19 cellular contexts compared by ENCODE assay signal in the genomic region with DNA sequence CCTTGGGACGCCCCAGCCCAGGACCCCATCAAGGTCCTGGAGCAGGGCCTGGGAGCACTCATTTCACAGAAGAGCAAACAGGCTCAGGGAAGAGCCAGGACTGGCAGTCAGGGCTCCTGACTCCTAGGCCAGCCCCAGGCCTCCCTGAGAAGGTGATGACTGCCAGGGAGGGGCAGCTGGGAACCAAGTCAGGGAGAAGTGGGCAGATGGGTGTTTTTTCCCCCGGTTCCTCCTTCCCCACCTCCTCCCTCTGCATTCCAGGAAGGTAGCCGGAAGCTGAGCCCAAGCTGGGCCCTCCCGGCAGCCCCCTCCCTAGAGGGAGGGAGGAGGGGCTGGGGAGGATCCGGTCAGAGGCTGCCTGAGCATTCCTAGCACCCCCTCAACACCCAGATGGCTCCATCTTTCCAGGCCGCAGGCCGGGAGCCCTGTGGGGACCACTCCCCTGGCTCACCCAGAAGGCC. TPM values are rescaled to one million over a fixed set of nuclear protein-coding genes. Genes with fewer than 3 reads are reported as not detected.
A peak's percentile ranks its signal among the peaks of the same experiment; 100 is the strongest.
DNase-seq lines count a peak whose midpoint lies in the region; ATAC-seq lines count a peak whose summit lies in the region.
"Had no signal": no experiment of that assay in that cellular context is flagged by ENCODE, and none has a peak within 500 bp of the region (broad histone marks: within the 10 kb centered on the region; RNA-seq: fewer than 3 reads in every experiment).

No MANE protein-coding gene starts in this region.

- H3K36me3 Mint-ChIP-seq in activated naive CD8-positive, alpha-beta T cell treated with anti-CD3 and anti-CD28 coated beads, Interleukin-2, amount 10 ng/mL, durations not matched to agents 7 days and 5 days: no peaks in the 10 kb centered on the region
- no peaks in the 10 kb centered on the region for H3K36me3 Mint-ChIP-seq in activated naive CD8-positive, alpha-beta T cell treated with anti-CD3 and anti-CD28 coated beads, Interleukin-2, amount 50 U/mL, for 24 hours (ENCODE audit: low read depth)
- H3K36me3 Mint-ChIP-seq in activated T-helper 1 cell treated with anti-CD3 and anti-CD28 coated beads, Interleukin-12 subunit alpha, Interleukin-12 subunit beta, Interleukin-2, Interleukin-4 antibody, amounts not matched to agents 30 ng/mL and 10 ng/mL and 1 ng/mL, durations not matched to agents 14 hours and 24 hours and 36 hours (ENCODE audit: low read depth): no peaks in the 10 kb centered on the region
- H3K36me3 Mint-ChIP-seq: activated naive CD4-positive, alpha-beta T cell treated with anti-CD3 and anti-CD28 coated beads, Interleukin-2, amount 50 U/mL, for 72 hours had no signal

- H3K27ac ChIP-seq in substantia nigra (ENCODE audit: low read depth, low read length, poor library complexity, severe bottlenecking): peak overlapping the region; percentile 80
- H3K27ac ChIP-seq: epithelial cell of prostate, KMS-11, PC-9, psoas muscle, thoracic aorta had no signal

- no peaks in the 10 kb centered on the region for H3K27me3 Mint-ChIP-seq in activated naive CD8-positive, alpha-beta T cell treated with anti-CD3 and anti-CD28 coated beads, Interleukin-2, amount 10 ng/mL, durations not matched to agents 7 days and 5 days
- H3K27me3 Mint-ChIP-seq in activated naive CD8-positive, alpha-beta T cell treated with anti-CD3 and anti-CD28 coated beads, Interleukin-2, amount 50 U/mL, for 24 hours: no peaks in the 10 kb centered on the region
- H3K27me3 Mint-ChIP-seq in activated T-helper 1 cell treated with anti-CD3 and anti-CD28 coated beads, Interleukin-12 subunit alpha, Interleukin-12 subunit beta, Interleukin-2, Interleukin-4 antibody, amounts not matched to agents 30 ng/mL and 10 ng/mL and 1 ng/mL, durations not matched to agents 14 hours and 24 hours and 36 hours (ENCODE audit: insufficient read depth): no peaks in the 10 kb centered on the region

- POLR2A ChIA-PET in activated naive CD8-positive, alpha-beta T cell treated with anti-CD3 and anti-CD28 coated beads, Interleukin-2, amount 10 ng/mL, durations not matched to agents 7 days and 5 days (lab: Charles Lee): interaction anchor here (1.4 kb wide), 1 partner anchor 16 kb away, joined by 4 read pairs; no protein-coding TSS in a partner anchor

- H3K27ac Mint-ChIP-seq in activated naive CD8-positive, alpha-beta T cell treated with anti-CD3 and anti-CD28 coated beads, Interleukin-2, amount 10 ng/mL, durations not matched to agents 7 days and 5 days: peak overlapping the region; percentile 60
- H3K27ac Mint-ChIP-seq in activated naive CD8-positive, alpha-beta T cell treated with anti-CD3 and anti-CD28 coated beads, Interleukin-2, amount 50 U/mL, for 24 hours: no peak overlapping the region
- peak overlapping the region; percentile 40 for H3K27ac Mint-ChIP-seq in activated T-helper 1 cell treated with anti-CD3 and anti-CD28 coated beads, Interleukin-12 subunit alpha, Interleukin-12 subunit beta, Interleukin-2, Interleukin-4 antibody, amounts not matched to agents 30 ng/mL and 10 ng/mL and 1 ng/mL, durations not matched to agents 14 hours and 24 hours and 36 hours

- no peaks in the 10 kb centered on the region for H3K9me3 Mint-ChIP-seq in activated naive CD8-positive, alpha-beta T cell treated with anti-CD3 and anti-CD28 coated beads, Interleukin-2, amount 10 ng/mL, durations not matched to agents 7 days and 5 days
- no peaks in the 10 kb centered on the region for H3K9me3 Mint-ChIP-seq in activated naive CD8-positive, alpha-beta T cell treated with anti-CD3 and anti-CD28 coated beads, Interleukin-2, amount 50 U/mL, for 24 hours
- H3K9me3 Mint-ChIP-seq in activated T-helper 1 cell treated with anti-CD3 and anti-CD28 coated beads, Interleukin-12 subunit alpha, Interleukin-12 subunit beta, Interleukin-2, Interleukin-4 antibody, amounts not matched to agents 30 ng/mL and 10 ng/mL and 1 ng/mL, durations not matched to agents 14 hours and 24 hours and 36 hours: no peaks in the 10 kb centered on the region
- H3K9me3 Mint-ChIP-seq: activated naive CD4-positive, alpha-beta T cell treated with anti-CD3 and anti-CD28 coated beads, Interleukin-2, amount 50 U/mL, for 72 hours had no signal

- intact Hi-C loops in activated T-helper 1 cell treated with anti-CD3 and anti-CD28 coated beads, Interleukin-12 subunit alpha, Interleukin-12 subunit beta, Interleukin-2, Interleukin-4 antibody, amounts not matched to agents 30 ng/mL and 10 ng/mL and 1 ng/mL, durations not matched to agents 14 hours and 24 hours and 36 hours (cut with micrococcal nuclease): no loop called here

- DNase-seq in activated naive CD8-positive, alpha-beta T cell treated with anti-CD3 and anti-CD28 coated beads, Interleukin-2, amount 10 ng/mL, durations not matched to agents 7 days and 5 days: no peak
- DNase-seq in activated naive CD8-positive, alpha-beta T cell treated with anti-CD3 and anti-CD28 coated beads, Interleukin-2, amount 50 U/mL, for 24 hours: no peak
- DNase-seq in activated T-helper 1 cell treated with anti-CD3 and anti-CD28 coated beads, Interleukin-12 subunit alpha, Interleukin-12 subunit beta, Interleukin-2, Interleukin-4 antibody, amounts not matched to agents 30 ng/mL and 10 ng/mL and 1 ng/mL, durations not matched to agents 14 hours and 24 hours and 36 hours (ENCODE audit: low spot score): no peak
- DNase-seq in left kidney (ENCODE audit: low read depth, low spot score): peak; percentile 93
- DNase-seq in substantia nigra (lab: John Stamatoyannopoulos, UW): no peak
- no peak for DNase-seq in activated CD4-positive, alpha-beta T cell treated with anti-CD3 and anti-CD28 coated beads for 48 hours
- no peak for DNase-seq in NCI-H1048 (lab: John Stamatoyannopoulos, UW)
- DNase-seq: ACHN, kidney, NCI-H1417 treated with DMSO at 0.1 percent for 48 hours, NCI-H510A treated with DMSO at 0.1 percent for 48 hours, psoas muscle had no signal

- ATAC-seq in activated naive CD8-positive, alpha-beta T cell treated with anti-CD3 and anti-CD28 coated beads, Interleukin-2, amount 10 ng/mL, durations not matched to agents 7 days and 5 days (ENCODE audit: low read depth): no peak
- no peak for ATAC-seq in activated naive CD8-positive, alpha-beta T cell treated with anti-CD3 and anti-CD28 coated beads, Interleukin-2, amount 50 U/mL, for 24 hours
- no peak for ATAC-seq in HG02885 (IDR thresholded peaks at IDR 0.05; ENCODE audit: poor library complexity, unreplicated experiment)
- ATAC-seq: activated CD4-positive, CD25-positive, alpha-beta regulatory T cell treated with anti-CD3 and anti-CD28 coated beads, Interleukin-2, amount 50 U/mL, for 24 hours; psoas muscle had no signal

- peaks cover 11% of the 10 kb centered on the region for H3K4me1 Mint-ChIP-seq in activated naive CD8-positive, alpha-beta T cell treated with anti-CD3 and anti-CD28 coated beads, Interleukin-2, amount 10 ng/mL, durations not matched to agents 7 days and 5 days
- H3K4me1 Mint-ChIP-seq in activated naive CD8-positive, alpha-beta T cell treated with anti-CD3 and anti-CD28 coated beads, Interleukin-2, amount 50 U/mL, for 24 hours: peaks cover 6% of the 10 kb centered on the region
- no peaks in the 10 kb centered on the region for H3K4me1 Mint-ChIP-seq in activated T-helper 1 cell treated with anti-CD3 and anti-CD28 coated beads, Interleukin-12 subunit alpha, Interleukin-12 subunit beta, Interleukin-2, Interleukin-4 antibody, amounts not matched to agents 30 ng/mL and 10 ng/mL and 1 ng/mL, durations not matched to agents 14 hours and 24 hours and 36 hours (ENCODE audit: low read depth)

- H3K4me3 Mint-ChIP-seq in activated naive CD8-positive, alpha-beta T cell treated with anti-CD3 and anti-CD28 coated beads, Interleukin-2, amount 10 ng/mL, durations not matched to agents 7 days and 5 days: no peak overlapping the region
- H3K4me3 Mint-ChIP-seq in activated naive CD8-positive, alpha-beta T cell treated with anti-CD3 and anti-CD28 coated beads, Interleukin-2, amount 50 U/mL, for 24 hours: no peak overlapping the region
- H3K4me3 Mint-ChIP-seq in activated T-helper 1 cell treated with anti-CD3 and anti-CD28 coated beads, Interleukin-12 subunit alpha, Interleukin-12 subunit beta, Interleukin-2, Interleukin-4 antibody, amounts not matched to agents 30 ng/mL and 10 ng/mL and 1 ng/mL, durations not matched to agents 14 hours and 24 hours and 36 hours: no peak overlapping the region

RNA-seq across cellular contexts. Expression of gene MYRF, which starts 19.6 kb away (rescaled TPM):
- 1 to 10 TPM; 3.4 TPM for total RNA-seq in activated naive CD8-positive, alpha-beta T cell treated with anti-CD3 and anti-CD28 coated beads, Interleukin-2, amount 10 ng/mL, durations not matched to agents 7 days and 5 days
- total RNA-seq in activated T-helper 1 cell treated with anti-CD3 and anti-CD28 coated beads, Interleukin-12 subunit alpha, Interleukin-12 subunit beta, Interleukin-2, Interleukin-4 antibody, amounts not matched to agents 30 ng/mL and 10 ng/mL and 1 ng/mL, durations not matched to agents 14 hours and 24 hours and 36 hours: 0.78 and 0.99 TPM in 2 replicates

RNA-seq across cellular contexts. Expression of gene TMEM258, which starts 20.4 kb away (rescaled TPM):
- 100 to 1,000 TPM; 127 to 140 TPM for total RNA-seq in activated naive CD8-positive, alpha-beta T cell treated with anti-CD3 and anti-CD28 coated beads, Interleukin-2, amount 10 ng/mL, durations not matched to agents 7 days and 5 days
- 164 and 166 TPM in 2 replicates for total RNA-seq in activated T-helper 1 cell treated with anti-CD3 and anti-CD28 coated beads, Interleukin-12 subunit alpha, Interleukin-12 subunit beta, Interleukin-2, Interleukin-4 antibody, amounts not matched to agents 30 ng/mL and 10 ng/mL and 1 ng/mL, durations not matched to agents 14 hours and 24 hours and 36 hours

RNA-seq across cellular contexts. Expression of gene FEN1, which starts 20.7 kb away (rescaled TPM):
- 10 to 100 TPM; 87.1 to 88.7 TPM for total RNA-seq in activated naive CD8-positive, alpha-beta T cell treated with anti-CD3 and anti-CD28 coated beads, Interleukin-2, amount 10 ng/mL, durations not matched to agents 7 days and 5 days
- 147 and 149 TPM in 2 replicates for total RNA-seq in activated T-helper 1 cell treated with anti-CD3 and anti-CD28 coated beads, Interleukin-12 subunit alpha, Interleukin-12 subunit beta, Interleukin-2, Interleukin-4 antibody, amounts not matched to agents 30 ng/mL and 10 ng/mL and 1 ng/mL, durations not matched to agents 14 hours and 24 hours and 36 hours

RNA-seq across cellular contexts. Expression of gene FADS1, which starts 44.8 kb away (rescaled TPM):
- total RNA-seq in activated naive CD8-positive, alpha-beta T cell treated with anti-CD3 and anti-CD28 coated beads, Interleukin-2, amount 10 ng/mL, durations not matched to agents 7 days and 5 days: 10 to 100 TPM; 53.2 to 54.7 TPM
- total RNA-seq in activated T-helper 1 cell treated with anti-CD3 and anti-CD28 coated beads, Interleukin-12 subunit alpha, Interleukin-12 subunit beta, Interleukin-2, Interleukin-4 antibody, amounts not matched to agents 30 ng/mL and 10 ng/mL and 1 ng/mL, durations not matched to agents 14 hours and 24 hours and 36 hours: 92.3 and 97.7 TPM in 2 replicates

RNA-seq across cellular contexts. Expression of gene FADS2, which starts 56.1 kb away (rescaled TPM):
- 100 to 1,000 TPM; 245 to 280 TPM for total RNA-seq in activated naive CD8-positive, alpha-beta T cell treated with anti-CD3 and anti-CD28 coated beads, Interleukin-2, amount 10 ng/mL, durations not matched to agents 7 days and 5 days
- total RNA-seq in activated T-helper 1 cell treated with anti-CD3 and anti-CD28 coated beads, Interleukin-12 subunit alpha, Interleukin-12 subunit beta, Interleukin-2, Interleukin-4 antibody, amounts not matched to agents 30 ng/mL and 10 ng/mL and 1 ng/mL, durations not matched to agents 14 hours and 24 hours and 36 hours: 250 and 256 TPM in 2 replicates
